ENCODE assay signal across 8 cellular contexts in the genomic region with DNA sequence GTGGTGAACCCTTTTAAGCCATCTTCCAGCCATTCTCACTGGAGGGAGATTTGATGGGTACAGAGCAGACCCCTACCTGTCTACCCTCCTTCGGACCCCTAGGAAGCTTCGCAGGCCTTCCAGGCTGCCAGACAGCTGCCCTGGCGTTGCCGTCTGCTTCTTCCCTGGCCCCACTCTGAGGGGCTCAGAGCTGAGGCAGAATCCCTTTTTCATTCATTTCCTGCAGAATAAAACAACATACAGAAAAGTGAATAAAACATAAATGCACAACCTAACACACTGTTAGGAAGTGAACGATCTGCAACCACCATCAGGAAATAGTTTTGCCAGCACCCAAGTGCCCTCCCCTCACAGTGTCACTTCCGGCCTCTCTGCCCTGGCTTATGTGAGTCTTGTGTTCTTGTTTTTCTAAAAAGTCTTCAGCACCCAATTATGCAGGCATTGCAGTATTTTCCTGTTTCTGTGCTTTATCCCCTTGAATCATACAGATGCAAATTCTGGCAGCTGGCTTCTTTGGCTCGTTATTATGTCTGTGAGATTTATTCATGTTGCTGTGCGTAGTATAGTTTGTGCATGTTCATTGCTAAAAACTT. TPM values are rescaled to one million over a fixed set of nuclear protein-coding genes. Genes with fewer than 3 reads are reported as not detected.
A peak's percentile ranks its signal among the peaks of the same experiment; 100 is the strongest.
DNase-seq lines count a peak whose midpoint lies in the region; ATAC-seq and TF ChIP-seq lines count a peak whose summit lies in the region.

No MANE protein-coding gene starts in this region.

- peak overlapping the region; percentile 34 for H3K27ac Mint-ChIP-seq in activated T-cell treated with anti-CD3 and anti-CD28 coated beads, Interleukin-2, amount 50 U/mL, for 72 hours

- H3K4me3 ChIP-seq in AG04449 (ENCODE audit: low read depth, low read length) = peak overlapping the region; percentile 7
- H3K4me3 ChIP-seq in skeletal muscle cell (ENCODE audit: low read depth, low read length) = peak overlapping the region; percentile 7

- peaks cover 47% of the 10 kb centered on the region for H3K4me1 Mint-ChIP-seq in activated T-cell treated with anti-CD3 and anti-CD28 coated beads, Interleukin-2, amount 50 U/mL, for 72 hours (ENCODE audit: low read depth)

- TF ChIP-seq CTCF in AG04449 (IDR thresholded peaks at IDR 0.05; ENCODE audit: insufficient read depth, low read length, missing control alignments) = no peak

- ATAC-seq in activated T-cell treated with anti-CD3 and anti-CD28 coated beads, Interleukin-2, amount 50 U/mL, for 72 hours (replicated peaks in 1 of 2) = peak; percentile 83 to 86
- ATAC-seq in HG02588 (IDR thresholded peaks at IDR 0.05; ENCODE audit: unreplicated experiment) = no peak

- no peaks in the 10 kb centered on the region for H3K27me3 Mint-ChIP-seq in activated T-cell treated with anti-CD3 and anti-CD28 coated beads, Interleukin-2, amount 50 U/mL, for 72 hours (ENCODE audit: low read depth)

- peaks cover 2 to 3% of the 10 kb centered on the region in 2 donors for H3K9me3 Mint-ChIP-seq in activated T-cell treated with anti-CD3 and anti-CD28 coated beads, Interleukin-2, amount 50 U/mL, for 72 hours

- DNase-seq in AG04449 (ENCODE audit: low read depth, low spot score) (no peak), NCI-H526 treated with DMSO at 0.1 percent for 48 hours (lab: John Stamatoyannopoulos, UW) (peak; percentile 13), germinal center (ENCODE audit: low spot score) (peak; percentile 62), skeletal muscle cell (ENCODE audit: low read depth) (no peak), SK-N-DZ (ENCODE audit: low spot score) (no peak), NCI-H510A (lab: John Stamatoyannopoulos, UW) (no peak)
- peak; percentile 62 to 73 for DNase-seq in activated T-cell treated with anti-CD3 and anti-CD28 coated beads, Interleukin-2, amount 50 U/mL, for 72 hours

- POLR2A ChIA-PET in AG04449 (lab: Yijun Ruan, JAX) = no interaction called here

- CTCF ChIA-PET in AG04449 (lab: Yijun Ruan, JAX) = interaction anchor here (1.2 to 2.3 kb wide), 2 partner anchors 74 to 118 kb away, joined by 3 to 9 read pairs; no protein-coding TSS in a partner anchor

- peaks cover 6% of the 10 kb centered on the region in 2 donors for H3K36me3 Mint-ChIP-seq in activated T-cell treated with anti-CD3 and anti-CD28 coated beads, Interleukin-2, amount 50 U/mL, for 72 hours (ENCODE audit: insufficient read depth in 2 of 2)

- H3K4me3 Mint-ChIP-seq in activated T-cell treated with anti-CD3 and anti-CD28 coated beads, Interleukin-2, amount 50 U/mL, for 72 hours = peak overlapping the region; percentile 76 to 86

RNA-seq across cellular contexts. Expression of a gene that starts 5.6 kb away (rescaled TPM):
- total RNA-seq in activated T-cell treated with anti-CD3 and anti-CD28 coated beads, Interleukin-2, amount 50 U/mL, for 72 hours = 100 to 1,000 TPM; 281 to 282 TPM
- 101 and 103 TPM in 2 replicates for polyA plus RNA-seq in SK-N-DZ (2014; cell fraction: cytosol; rRNA removed)
- polyA plus RNA-seq in SK-N-DZ (2014; cell fraction: nucleus; rRNA removed) = 125 and 189 TPM in 2 replicates

RNA-seq across cellular contexts. Expression of a gene that starts 45.1 kb away (rescaled TPM):
- 10 to 100 TPM; 60.7 to 65.6 TPM for total RNA-seq in activated T-cell treated with anti-CD3 and anti-CD28 coated beads, Interleukin-2, amount 50 U/mL, for 72 hours
- 13.8 and 27.4 TPM in 2 replicates for polyA plus RNA-seq in SK-N-DZ (2014; cell fraction: cytosol; rRNA removed)
- 99.4 and 107 TPM in 2 replicates for polyA plus RNA-seq in SK-N-DZ (2014; cell fraction: nucleus; rRNA removed)

Comparison
In these comparisons a context has a peak if more than half of its experiments do, and no peak if none do; other contexts are left out.
1. DNase-seq: peak in NCI-H526 treated with DMSO at 0.1 percent for 48 hours (single experiment), activated T-cell treated with anti-CD3 and anti-CD28 coated beads, Interleukin-2, amount 50 U/mL, for 72 hours (2 of 2) and germinal center (single experiment); none in AG04449 (single experiment), skeletal muscle cell (single experiment), SK-N-DZ (single experiment) and NCI-H510A (single experiment).